In genomic region chr3:103075282-103075681, GRCh38 we compare ENCODE assay signal across 28 cellular contexts.
"Had no signal": no experiment of that assay in that cellular context is flagged by ENCODE, and none has a peak within 500 bp of the region (broad histone marks: within the 10 kb centered on the region; RNA-seq: fewer than 3 reads in every experiment).

No MANE protein-coding gene starts in this region.

- H3K9me3 Mint-ChIP-seq: natural killer cell; nephron progenitor cell; neural crest cell; stimulated activated naive B cell treated with anti-CD40 and anti-IgM and Interleukin-4, amounts not matched to agents 10 μg/mL and 1 μg/mL and 100 μg/mL, for 72 hours; stimulated activated naive CD8-positive, alpha-beta T cell treated with anti-CD3 and anti-CD28 coated beads, Interleukin-15, Interleukin-2, amounts not matched to agents 100 ng/mL and 50 ng/mL, for 24 hours had no signal

- DNase-seq: natural killer cell; nephron progenitor cell; occipital lobe; ovary; posterior cingulate gyrus; psoas muscle; right cardiac atrium; right lobe of liver; sigmoid colon; small intestine; stimulated activated CD4-positive, alpha-beta T cell treated with anti-CD3 and anti-CD28 coated beads, Interleukin-15, amount 100 ng/mL, for 24 hours; stimulated activated CD4-positive, alpha-beta T cell treated with anti-CD3 and anti-CD28 coated beads, Interleukin-2, amount 100 ng/mL, for 24 hours; stimulated activated CD4-positive, alpha-beta T cell treated with anti-CD3 and anti-CD28 coated beads, Interleukin-2, amount 100 ng/mL, for 48 hours; stimulated activated CD4-positive, alpha-beta T cell treated with anti-CD3 and anti-CD28 coated beads, Interleukin-4, amount 100 ng/mL, for 24 hours; stimulated activated naive B cell treated with anti-CD40 and anti-IgM and Interleukin-4, amounts not matched to agents 10 μg/mL and 1 μg/mL and 100 μg/mL, for 72 hours; stimulated activated naive CD4-positive, alpha-beta T cell treated with Interleukin-2 at 50 U/mL for 16 hours; stomach; thyroid gland; trophoblast cell; upper lobe of left lung had no signal

- H3K27ac ChIP-seq: ovary, parathyroid adenoma, psoas muscle, right lobe of liver, sigmoid colon, stomach, thoracic aorta, thyroid gland, tibial nerve, upper lobe of left lung, vagina had no signal

- H3K36me3 Mint-ChIP-seq: natural killer cell; stimulated activated effector memory CD8-positive, alpha-beta T cell treated with anti-CD3 and anti-CD28 coated beads, Interleukin-12 subunit alpha, Interleukin-12 subunit beta, amount 100 ng/mL, for 72 hours; stimulated activated naive B cell treated with anti-CD40 and anti-IgM and Interleukin-4, amounts not matched to agents 10 μg/mL and 1 μg/mL and 100 μg/mL, for 72 hours had no signal

- H3K4me3 Mint-ChIP-seq: natural killer cell; nephron progenitor cell; neural crest cell; stimulated activated effector memory CD8-positive, alpha-beta T cell treated with anti-CD3 and anti-CD28 coated beads, Interleukin-12 subunit alpha, Interleukin-12 subunit beta, amount 100 ng/mL, for 72 hours; stimulated activated naive B cell treated with anti-CD40 and anti-IgM and Interleukin-4, amounts not matched to agents 10 μg/mL and 1 μg/mL and 100 μg/mL, for 72 hours; stimulated activated naive CD8-positive, alpha-beta T cell treated with anti-CD3 and anti-CD28 coated beads, Interleukin-15, Interleukin-2, amounts not matched to agents 100 ng/mL and 50 ng/mL, for 24 hours had no signal

- ATAC-seq: natural killer cell; psoas muscle; right cardiac atrium; right lobe of liver; stimulated activated effector memory CD8-positive, alpha-beta T cell treated with anti-CD3 and anti-CD28 coated beads, Interleukin-12 subunit alpha, Interleukin-12 subunit beta, amount 100 ng/mL, for 72 hours had no signal

- H3K27me3 Mint-ChIP-seq: progenitor cell of endocrine pancreas; stimulated activated naive B cell treated with anti-CD40 and anti-IgM and Interleukin-4, amounts not matched to agents 10 μg/mL and 1 μg/mL and 100 μg/mL, for 72 hours; stimulated activated naive CD8-positive, alpha-beta T cell treated with anti-CD3 and anti-CD28 coated beads, Interleukin-15, Interleukin-2, amounts not matched to agents 100 ng/mL and 50 ng/mL, for 24 hours had no signal

- H3K4me1 ChIP-seq: parathyroid adenoma, psoas muscle, right lobe of liver, sigmoid colon, stomach, thyroid gland, tibial nerve, upper lobe of left lung, vagina had no signal

- H3K27me3 ChIP-seq: ovary, right lobe of liver, sigmoid colon, stomach, thyroid gland, tibial nerve, upper lobe of left lung, vagina had no signal

- H3K36me3 ChIP-seq: ovary, right lobe of liver, sigmoid colon, stomach, thoracic aorta, thyroid gland, tibial nerve, upper lobe of left lung, vagina had no signal

- H3K9me3 ChIP-seq: ovary, psoas muscle, right lobe of liver, sigmoid colon, stomach, thoracic aorta, thyroid gland, tibial nerve, upper lobe of left lung, vagina had no signal

- H3K4me3 ChIP-seq: ovary, psoas muscle, right lobe of liver, sigmoid colon, stomach, thoracic aorta, thyroid gland, tibial nerve, upper lobe of left lung, vagina had no signal

- H3K4me1 Mint-ChIP-seq: natural killer cell; nephron progenitor cell; neural crest cell; stimulated activated effector memory CD8-positive, alpha-beta T cell treated with anti-CD3 and anti-CD28 coated beads, Interleukin-12 subunit alpha, Interleukin-12 subunit beta, amount 100 ng/mL, for 72 hours; stimulated activated naive B cell treated with anti-CD40 and anti-IgM and Interleukin-4, amounts not matched to agents 10 μg/mL and 1 μg/mL and 100 μg/mL, for 72 hours had no signal

- H3K27ac Mint-ChIP-seq: natural killer cell; nephron progenitor cell; progenitor cell of endocrine pancreas; stimulated activated effector memory CD8-positive, alpha-beta T cell treated with anti-CD3 and anti-CD28 coated beads, Interleukin-12 subunit alpha, Interleukin-12 subunit beta, amount 100 ng/mL, for 72 hours; stimulated activated naive B cell treated with anti-CD40 and anti-IgM and Interleukin-4, amounts not matched to agents 10 μg/mL and 1 μg/mL and 100 μg/mL, for 72 hours; stimulated activated naive CD8-positive, alpha-beta T cell treated with anti-CD3 and anti-CD28 coated beads, Interleukin-15, Interleukin-2, amounts not matched to agents 100 ng/mL and 50 ng/mL, for 24 hours had no signal
